17 cellular contexts compared by ENCODE assay signal in genomic region chr2:201470821-201471731, GRCh38. TPM values are rescaled to one million over a fixed set of nuclear protein-coding genes. Genes with fewer than 3 reads are reported as not detected.
DNase-seq lines count a peak whose midpoint lies in the region; ATAC-seq and TF ChIP-seq lines count a peak whose summit lies in the region.
"Had no signal": no experiment of that assay in that cellular context is flagged by ENCODE, and none has a peak within 500 bp of the region (broad histone marks: within the 10 kb centered on the region; RNA-seq: fewer than 3 reads in every experiment).

No MANE protein-coding gene starts in this region.

- no peak overlapping the region for H3K9ac ChIP-seq in IMR-90 (ENCODE audit: low read depth, low read length)
- no peak overlapping the region for H3K9ac ChIP-seq in endodermal cell (ENCODE audit: extremely low read depth, low read length, poor library complexity, severe bottlenecking)
- H3K9ac ChIP-seq in smooth muscle cell (ENCODE audit: low read depth): no peak overlapping the region

- H3F3A ChIP-seq in smooth muscle cell (ENCODE audit: low read depth): peaks cover 12% of the 10 kb centered on the region

- peak overlapping the region in 1 of 2 experiments; percentile 6; a peak in 1 of 4 replicates for H4K8ac ChIP-seq in IMR-90 (ENCODE audit: low read depth in 2 of 2, low read length in 2 of 2)

- H3K4me2 ChIP-seq in IMR-90 (ENCODE audit: low read depth, low read length) (no peak overlapping the region), smooth muscle cell (no peak overlapping the region)

- H2AK9ac ChIP-seq in IMR-90 (replicated peaks; ENCODE audit: low read depth, low read length, poor library complexity): no peak overlapping the region

- H3K23ac ChIP-seq in IMR-90 (ENCODE audit: low read depth, low read length): no peak overlapping the region; the same call in 1 of the 2 replicates

- no peak overlapping the region for H2AK5ac ChIP-seq in IMR-90 (ENCODE audit: low read depth, low read length)

- peak overlapping the region; percentile 40; the same call in 1 of the 2 replicates for H4K91ac ChIP-seq in IMR-90 (ENCODE audit: insufficient read depth, low read depth, low read length)

- no TSS peak for BruUV-seq in IMR-90 (replicated peaks; lab: Mats Ljungman, UMichigan)

- CTCF ChIA-PET in IMR-90 (lab: Yijun Ruan, JAX): no interaction called here

- H2BK5ac ChIP-seq in IMR-90 (ENCODE audit: low read depth, low read length, poor library complexity, severe bottlenecking): peak overlapping the region; percentile 12

- H3K14ac ChIP-seq in IMR-90 (replicated peaks; ENCODE audit: low read depth, low read length): 0 out of 2 replicates have a peak overlapping the region, but pooled peaks have one; percentile 26

- H3K4ac ChIP-seq in IMR-90 (ENCODE audit: low read depth, low read length): peak overlapping the region; percentile 75; the same call in 1 of the 2 replicates

- H3K27me3 Mint-ChIP-seq in endodermal cell (ENCODE audit: insufficient read depth): no peaks in the 10 kb centered on the region
- H3K27me3 Mint-ChIP-seq: activated naive CD8-positive, alpha-beta T cell treated with anti-CD3 and anti-CD28 coated beads, Interleukin-2, amount 10 ng/mL, durations not matched to agents 7 days and 5 days had no signal

- H2BK20ac ChIP-seq in IMR-90 (ENCODE audit: low read depth, low read length): peak overlapping the region; percentile 69

- no CpG with 5 or more reads among the region's 9 CpGs for WGBS in IMR-90 (ENCODE audit: extremely low coverage in 2 of 2, insufficient read length in 1 of 2), 2 experiments
- 70 to 80% methylated on average over 3 to 9 of the region's 9 CpGs for WGBS in endodermal cell (ENCODE audit: insufficient coverage in 1 of 2, insufficient read length in 1 of 2), 2 experiments
- WGBS in smooth muscle cell (ENCODE audit: low lambda C conversion rate): 77% methylated on average over 9 of the region's 9 CpGs

- H3K4me3 ChIP-seq in IMR-90 (ENCODE audit: insufficient read depth, low read depth, low read length) (no peak overlapping the region), endodermal cell (ENCODE audit: low read length) (no peak overlapping the region), smooth muscle cell (no peak overlapping the region)

- H3K9me1 ChIP-seq in IMR-90 (ENCODE audit: insufficient read depth, low read length): peaks cover 11% of the 10 kb centered on the region

- intact Hi-C loops in IMR-90 (cut with micrococcal nuclease): loop anchor here (5.0 kb wide), 1 partner anchor 171 kb away; the partner anchor contains the start of gene TMEM237

- H3K4me1 ChIP-seq in IMR-90 (ENCODE audit: control insufficient read depth, insufficient read depth, low read length): peaks cover 13% of the 10 kb centered on the region
- H3K4me1 ChIP-seq in endodermal cell (ENCODE audit: control insufficient read depth, insufficient read depth, low read length): no peaks in the 10 kb centered on the region
- no peaks in the 10 kb centered on the region for H3K4me1 ChIP-seq in smooth muscle cell (ENCODE audit: low read depth)

- H3K9me3 ChIP-seq in IMR-90 (ENCODE audit: control insufficient read depth, insufficient read depth, low read length) (no peaks in the 10 kb centered on the region), endodermal cell (ENCODE audit: control insufficient read depth, low read length) (no peaks in the 10 kb centered on the region), smooth muscle cell (replicated peaks; ENCODE audit: low read depth) (no peaks in the 10 kb centered on the region)

- H3K79me2 ChIP-seq in smooth muscle cell (ENCODE audit: low read depth): no peaks in the 10 kb centered on the region

- no peak for TF ChIP-seq RAD21 in IMR-90 (IDR thresholded peaks at IDR 0.05; ENCODE audit: low read length)

- peak; percentile 58 for ATAC-seq in IMR-90 (ENCODE audit: low read depth)
- ATAC-seq in GM18502 (IDR thresholded peaks at IDR 0.05; ENCODE audit: poor library complexity, unreplicated experiment): no peak

- no peak overlapping the region for H3K4me3 Mint-ChIP-seq in endodermal cell
- H3K4me3 Mint-ChIP-seq: activated naive CD8-positive, alpha-beta T cell treated with anti-CD3 and anti-CD28 coated beads, Interleukin-2, amount 10 ng/mL, durations not matched to agents 7 days and 5 days; immature natural killer cell; T-helper 1 cell treated with Interleukin-12 subunit alpha and Interleukin-12 subunit beta and Interleukin-4 antibody, amounts not matched to agents 30 μg/mL and 1 μg/mL, for 36 hours had no signal

- H4K20me1 ChIP-seq in IMR-90 (ENCODE audit: insufficient read depth, low read length) (no peaks in the 10 kb centered on the region), smooth muscle cell (ENCODE audit: low read depth) (no peaks in the 10 kb centered on the region)

- no peaks in the 10 kb centered on the region for H3K9me3 Mint-ChIP-seq in endodermal cell
- H3K9me3 Mint-ChIP-seq: activated naive CD8-positive, alpha-beta T cell treated with anti-CD3 and anti-CD28 coated beads, Interleukin-2, amount 10 ng/mL, durations not matched to agents 7 days and 5 days; immature natural killer cell; T-helper 1 cell treated with Interleukin-12 subunit alpha and Interleukin-12 subunit beta and Interleukin-4 antibody, amounts not matched to agents 30 μg/mL and 1 μg/mL, for 36 hours had no signal

- H3K18ac ChIP-seq in IMR-90 (ENCODE audit: low read depth, low read length): no peak overlapping the region

- H3K27ac Mint-ChIP-seq in endodermal cell: no peak overlapping the region
- H3K27ac Mint-ChIP-seq: activated naive CD8-positive, alpha-beta T cell treated with anti-CD3 and anti-CD28 coated beads, Interleukin-2, amount 10 ng/mL, durations not matched to agents 7 days and 5 days; immature natural killer cell; T-helper 1 cell treated with Interleukin-12 subunit alpha and Interleukin-12 subunit beta and Interleukin-4 antibody, amounts not matched to agents 30 μg/mL and 1 μg/mL, for 36 hours had no signal

- H3K36me3 ChIP-seq in IMR-90 (ENCODE audit: control insufficient read depth, insufficient read depth, low read length): peaks cover 6% of the 10 kb centered on the region; the same call in 1 of the 2 replicates
- H3K36me3 ChIP-seq in endodermal cell (ENCODE audit: control insufficient read depth, insufficient read depth, low read length): peaks cover 31% of the 10 kb centered on the region
- H3K36me3 ChIP-seq in smooth muscle cell (ENCODE audit: low read depth): peaks cover 5% of the 10 kb centered on the region

- TF ChIP-seq CTCF in IMR-90 (conservative IDR thresholded peaks at IDR 0.05; ENCODE audit: low read depth, low read length) (no peak), endodermal cell (conservative IDR thresholded peaks at IDR 0.05) (no peak), smooth muscle cell (IDR thresholded peaks at IDR 0.05; ENCODE audit: borderline replicate concordance, insufficient read depth, poor library complexity, severe bottlenecking) (no peak)

- no peak for TF ChIP-seq POLR2A in IMR-90 (IDR thresholded peaks at IDR 0.05; ENCODE audit: low read depth, low read length)

- H3K27me3 ChIP-seq in IMR-90 (ENCODE audit: control insufficient read depth, insufficient read depth, low read length) (no peaks in the 10 kb centered on the region), endodermal cell (ENCODE audit: control insufficient read depth, insufficient read depth, low read length, poor library complexity, severe bottlenecking) (no peaks in the 10 kb centered on the region), smooth muscle cell (ENCODE audit: low read depth) (no peaks in the 10 kb centered on the region)

- in situ Hi-C loops in IMR-90 (cut with MboI; ENCODE audit: low sequenced_read_pairs): no loop called here

- peaks cover 7% of the 10 kb centered on the region for H3K4me1 Mint-ChIP-seq in endodermal cell
- H3K4me1 Mint-ChIP-seq: immature natural killer cell had no signal

- no peak overlapping the region for H3K56ac ChIP-seq in IMR-90 (ENCODE audit: extremely low read depth, insufficient read depth, low read length)

- H4K5ac ChIP-seq in IMR-90 (ENCODE audit: low read depth, low read length): no peak overlapping the region

- POLR2A ChIA-PET in IMR-90 (lab: Charles Lee; ENCODE audit: unreplicated experiment): no interaction called here

- H2AFZ ChIP-seq in IMR-90 (replicated peaks; ENCODE audit: low read length, poor library complexity): no peak overlapping the region
- no peak overlapping the region for H2AFZ ChIP-seq in smooth muscle cell (ENCODE audit: low read depth)

- H2BK15ac ChIP-seq in IMR-90 (ENCODE audit: low read depth, low read length): peak overlapping the region; percentile 29; the same call in 1 of the 3 replicates

- peaks cover 37% of the 10 kb centered on the region for H3K36me3 Mint-ChIP-seq in endodermal cell (ENCODE audit: low read depth)

- H3K27ac ChIP-seq in IMR-90 (ENCODE audit: insufficient read depth, low read length) (no peak overlapping the region), endodermal cell (ENCODE audit: low read depth, low read length) (no peak overlapping the region), smooth muscle cell (ENCODE audit: low read depth) (no peak overlapping the region)

- peaks cover 0 to 12% of the 10 kb centered on the region in 2 experiments; a peak in 2 of 4 replicates for H3K79me1 ChIP-seq in IMR-90 (ENCODE audit: low read depth in 1 of 2, low read length in 2 of 2)

- DNase-seq in ELF-1 (ENCODE audit: low read depth, low spot score) (peak; percentile 73), IMR-90 (peak; percentile 69), endodermal cell (peak; percentile 79), islet precursor cell (peak; percentile 69), germinal center (ENCODE audit: low spot score) (no peak), NCI-H2107 (lab: John Stamatoyannopoulos, UW) (no peak), smooth muscle cell (lab: John Stamatoyannopoulos, UW; ENCODE audit: unreplicated experiment) (no peak)
- DNase-seq: activated naive CD8-positive, alpha-beta T cell treated with anti-CD3 and anti-CD28 coated beads, Interleukin-2, amount 10 ng/mL, durations not matched to agents 7 days and 5 days; cortex of kidney; foreskin melanocyte; GOT3; immature natural killer cell; KBM-7; midbrain; NCI-H1417 treated with DMSO at 0.1 percent for 48 hours had no signal

- dilution Hi-C loops in IMR-90 (cut with HindIII; ENCODE audit: low sequenced_read_pairs, unreplicated experiment): no loop called here

- H2BK120ac ChIP-seq in IMR-90 (ENCODE audit: low read depth, low read length): peak overlapping the region; percentile 55

RNA-seq across cellular contexts. Expression of gene STRADB, which starts 19.5 kb away (rescaled TPM):
- total RNA-seq in IMR-90 (2012; rRNA removed) (31.5 and 32.5 TPM in 2 replicates), endodermal cell (10 to 100 TPM; 39.7 to 50.1 TPM), smooth muscle cell (19.4 and 20.5 TPM in 2 replicates)
- polyA plus RNA-seq in IMR-90 (2012; rRNA removed) (11.4 and 14.9 TPM in 2 replicates), smooth muscle cell (15.8 and 18.8 TPM in 2 replicates)
- polyA plus RNA-seq in IMR-90 (2012; cell fraction: cytosol; rRNA removed): 6.5 and 8.2 TPM in 2 replicates
- polyA plus RNA-seq in IMR-90 (2012; cell fraction: nucleus; rRNA removed; ENCODE audit: low replicate concordance): 8.4 and 22.6 TPM in 2 replicates
- polyA plus RNA-seq in endodermal cell (2013, experiment 1 of 2): 40.0 TPM
- 36.1 TPM for polyA plus RNA-seq in endodermal cell (2013, experiment 2 of 2)

RNA-seq across cellular contexts. Expression of gene TRAK2, which starts 19.8 kb away (rescaled TPM):
- total RNA-seq in IMR-90 (2012; rRNA removed): 48.9 and 65.4 TPM in 2 replicates
- polyA plus RNA-seq in IMR-90 (2012; rRNA removed): 10.7 and 13.1 TPM in 2 replicates
- polyA plus RNA-seq in IMR-90 (2012; cell fraction: cytosol; rRNA removed): 4.0 and 4.2 TPM in 2 replicates
- polyA plus RNA-seq in IMR-90 (2012; cell fraction: nucleus; rRNA removed; ENCODE audit: low replicate concordance): 3.1 and 15.3 TPM in 2 replicates
- total RNA-seq in endodermal cell: 10 to 100 TPM; 14.8 to 15.2 TPM
- 9.5 TPM for polyA plus RNA-seq in endodermal cell (2013, experiment 1 of 2)
- polyA plus RNA-seq in endodermal cell (2013, experiment 2 of 2): 8.0 TPM
- total RNA-seq in smooth muscle cell: 15.7 and 18.9 TPM in 2 replicates
- 6.3 and 6.6 TPM in 2 replicates for polyA plus RNA-seq in smooth muscle cell

Comparison
In these comparisons a context has a peak if more than half of its experiments do, and no peak if none do; other contexts are left out.
1. DNase-seq: peak in ELF-1 (single experiment), IMR-90 (single experiment), endodermal cell (single experiment) and islet precursor cell (single experiment); none in germinal center (single experiment), NCI-H2107 (single experiment) and smooth muscle cell (single experiment).